In genomic region chr22:22167791-22168189, GRCh38 we compare ENCODE assay signal across 10 cellular contexts.
DNase-seq lines count a peak whose midpoint lies in the region; ATAC-seq, FAIRE-seq and TF ChIP-seq lines count a peak whose summit lies in the region.
"Had no signal": no experiment of that assay in that cellular context is flagged by ENCODE, and none has a peak within 500 bp of the region (broad histone marks: within the 10 kb centered on the region; RNA-seq: fewer than 3 reads in every experiment).

No MANE protein-coding gene starts in this region.

- no peaks in the 10 kb centered on the region for H3F3A ChIP-seq in PC-9 (ENCODE audit: insufficient read depth, low read depth)

- DNase-seq in BE2C (no peak), PC-9 (no peak), SW480 (ENCODE audit: low spot score) (no peak), COR-L47 (lab: John Stamatoyannopoulos, UW) (no peak), posterior vena cava (ENCODE audit: low spot score) (no peak), frontal cortex (ENCODE audit: low spot score in 2 of 2) (no peak)

- H3K4me1 ChIP-seq in BE2C (no peaks in the 10 kb centered on the region), PC-9 (replicated peaks; ENCODE audit: insufficient read depth) (no peaks in the 10 kb centered on the region)

- H4K20me1 ChIP-seq in PC-9 (ENCODE audit: insufficient read depth): no peaks in the 10 kb centered on the region

- no peak for TF ChIP-seq CTCF in BE2C (IDR thresholded peaks at IDR 0.05; ENCODE audit: low read depth, low read length)
- no peak for TF ChIP-seq CTCF in PC-9 (conservative IDR thresholded peaks at IDR 0.05)

- H3K79me2 ChIP-seq in PC-9 (ENCODE audit: low read depth): no peaks in the 10 kb centered on the region

- FAIRE-seq in frontal cortex (lab: Jason Lieb, UNC): no peak
- FAIRE-seq: colon had no signal

- H3K27ac ChIP-seq in PC-9: no peak overlapping the region
- H3K27ac ChIP-seq: thoracic aorta had no signal

- no peaks in the 10 kb centered on the region for H3K9me2 ChIP-seq in PC-9 (ENCODE audit: insufficient read depth)

- CTCF ChIA-PET in PC-9 (lab: Charles Lee): no interaction called here

- ATAC-seq in GM18907 (IDR thresholded peaks at IDR 0.05; ENCODE audit: unreplicated experiment) (peak; percentile 78), HG02973 (IDR thresholded peaks at IDR 0.05; ENCODE audit: unreplicated experiment) (peak; percentile 54)

- H3K9me3 ChIP-seq in BE2C: no peaks in the 10 kb centered on the region
- H3K9me3 ChIP-seq in PC-9 (ENCODE audit: insufficient read depth, low read depth): no peaks in the 10 kb centered on the region
- H3K9me3 ChIP-seq: thoracic aorta had no signal

- H3K4me3 ChIP-seq in BE2C (ENCODE audit: low read depth, low read length) (peak overlapping the region; percentile 48), PC-9 (no peak overlapping the region)

- no TSS peak for BruUV-seq in PC-9 (replicated peaks; lab: Mats Ljungman, UMichigan)

- peak overlapping the region; percentile 44 for H3K4me2 ChIP-seq in PC-9

- POLR2A ChIA-PET in PC-9 (lab: Charles Lee; ENCODE audit: unreplicated experiment): no interaction called here

- H3K27me3 ChIP-seq in BE2C (no peaks in the 10 kb centered on the region), PC-9 (ENCODE audit: insufficient read depth, low read depth) (no peaks in the 10 kb centered on the region)

- intact Hi-C loops in PC-9 (cut with micrococcal nuclease; ENCODE audit: unreplicated experiment): no loop called here
- intact Hi-C loops in posterior vena cava (cut with DNase I): loop anchor here in 1 of 2 donors (5.0 kb wide), 1 partner anchor 505 kb away; no protein-coding TSS in a partner anchor

- no peaks in the 10 kb centered on the region for H3K36me3 ChIP-seq in BE2C
- H3K36me3 ChIP-seq in PC-9 (ENCODE audit: low read depth): no peaks in the 10 kb centered on the region
- H3K36me3 ChIP-seq: thoracic aorta had no signal

- no peak overlapping the region for H2AFZ ChIP-seq in PC-9
